ENCODE assay signal across 18 cellular contexts in genomic region chr2:229719926-229720652, GRCh38. TPM values are rescaled to one million over a fixed set of nuclear protein-coding genes. Genes with fewer than 3 reads are reported as not detected.
DNase-seq lines count a peak whose midpoint lies in the region; ATAC-seq, FAIRE-seq and TF ChIP-seq lines count a peak whose summit lies in the region.
"Had no signal": no experiment of that assay in that cellular context is flagged by ENCODE, and none has a peak within 500 bp of the region (broad histone marks: within the 10 kb centered on the region; RNA-seq: fewer than 3 reads in every experiment).

No MANE protein-coding gene starts in this region.

- no peak overlapping the region for H2AFZ ChIP-seq in K562 (ENCODE audit: low read depth, low read length)
- H2AFZ ChIP-seq: GM23338 had no signal

- TF ChIP-seq RAD21 in K562 (CRISPR knock-in tag; conservative IDR thresholded peaks at IDR 0.05 in 1 of 2, IDR thresholded peaks at IDR 0.05 in 1 of 2) = no peak

- intact Hi-C loops in K562 (cut with micrococcal nuclease) = loop anchor here (5.0 kb wide), 1 partner anchor 1828 kb away; no protein-coding TSS in a partner anchor
- intact Hi-C loops in right cardiac atrium (cut with DNase I) = loop anchor here in 2 of 4 donors (5.0 to 10.0 kb wide), 3 partner anchors 135 to 288 kb away; no protein-coding TSS in a partner anchor

- ATAC-seq in K562 = peak; percentile 70
- ATAC-seq in right cardiac atrium = no peak
- ATAC-seq: CD8-positive, alpha-beta T cell; GM23338 had no signal

- H3K36me3 ChIP-seq in K562 (ENCODE audit: control insufficient read depth, insufficient read depth, low read length) = no peaks in the 10 kb centered on the region
- H3K36me3 ChIP-seq: SJSA1 had no signal

- H3K27me3 ChIP-seq in K562 (ENCODE audit: control insufficient read depth in 2 of 2, insufficient read depth in 2 of 2, low read length in 2 of 2) (peaks cover 0 to 4% of the 10 kb centered on the region in 2 experiments; a peak in 1 of 5 replicates), right cardiac atrium (ENCODE audit: control insufficient read depth, insufficient read depth) (no peaks in the 10 kb centered on the region)

- BruUV-seq in K562 (replicated peaks; lab: Mats Ljungman, UMichigan) = no TSS peak

- H3K79me2 ChIP-seq in K562 (ENCODE audit: control insufficient read depth, insufficient read depth, low read length) = no peaks in the 10 kb centered on the region

- POLR2A ChIA-PET in K562 (lab: Yijun Ruan, JAX) = no interaction called here

- H3K4me2 ChIP-seq in K562 (ENCODE audit: insufficient read depth, low read length) = no peak overlapping the region; the same call in 1 of the 2 replicates
- H3K4me2 ChIP-seq: GM23338 had no signal

- CTCF ChIA-PET in K562 (lab: Yijun Ruan, JAX; ENCODE audit: low intra/inter-chr PET ratio) = no interaction called here

- no peak for TF ChIP-seq CTCF in K562 (IDR thresholded peaks at IDR 0.05 in 2 of 3, conservative IDR thresholded peaks at IDR 0.05 in 1 of 3; ENCODE audit: insufficient read depth in 2 of 3, low read depth in 1 of 3, low read length in 3 of 3)

- no peaks in the 10 kb centered on the region for H3K9me1 ChIP-seq in K562 (ENCODE audit: control insufficient read depth, insufficient read depth, low read length)

- WGBS in K562 (ENCODE audit: insufficient coverage, low coverage, missing lambda C conversion rate) = 0% methylated on average over 3 of the region's 3 CpGs
- WGBS in right cardiac atrium = 49% methylated on average over 3 of the region's 3 CpGs

- DNase-seq in EL (peak; percentile 10), NCI-H226 (peak; percentile 22), K562 (ENCODE audit: extremely low read depth in 1 of 4, low spot score in 3 of 4) (peak in 2 of 4 experiments; percentile 16 to 26), iris pigment epithelial cell (ENCODE audit: low read depth) (peak; percentile 48), epidermal melanocyte (ENCODE audit: insufficient read length, low spot score) (no peak), right cardiac atrium (no peak), NCI-H510A treated with DMSO at 0.1 percent for 48 hours (lab: John Stamatoyannopoulos, UW) (no peak)
- DNase-seq: CD8-positive, alpha-beta T cell; DND-41; HFFc6; Kasumi-1; MV-4-11; NCI-H1417 treated with DMSO at 0.1 percent for 48 hours; NCI-H2081; NCI-H69; NK-92 treated with Interleukin-12 subunit alpha and Interleukin-12 subunit beta, amount 100 ng/mL, for 24 hours had no signal

- TF ChIP-seq POLR2A in K562 (conservative IDR thresholded peaks at IDR 0.05) = no peak

- H3K4me3 ChIP-seq in K562 (no peak overlapping the region), right cardiac atrium (ENCODE audit: low read length) (no peak overlapping the region)
- H3K4me3 ChIP-seq: GM23338, SJSA1 had no signal

- in situ Hi-C loops in K562 (cut with MboI) = no loop called here

- H3K27ac ChIP-seq in K562 (ENCODE audit: extremely low read depth, low read depth, low read length) (no peak overlapping the region), right cardiac atrium (ENCODE audit: low read length) (no peak overlapping the region)
- H3K27ac ChIP-seq: SJSA1 had no signal

- no peak overlapping the region for H3K9ac ChIP-seq in K562 (ENCODE audit: insufficient read depth in 1 of 2, low read depth in 2 of 2, low read length in 2 of 2)

- no peak; the same call in 1 of the 2 replicates for TF ChIP-seq EP300 in K562 (IDR thresholded peaks at IDR 0.05; ENCODE audit: low read length)

- peak; percentile 69 for FAIRE-seq in K562 (lab: Jason Lieb, UNC)

- no peaks in the 10 kb centered on the region for H3K9me3 ChIP-seq in K562 (replicated peaks; ENCODE audit: control insufficient read depth, insufficient read depth, low read depth, low read length)
- no peaks in the 10 kb centered on the region for H3K9me3 ChIP-seq in right cardiac atrium (ENCODE audit: control insufficient read depth, low read length)
- H3K9me3 ChIP-seq: SJSA1 had no signal

- H4K20me1 ChIP-seq in K562 (replicated peaks; ENCODE audit: control insufficient read depth, insufficient read depth, low read length) = no peaks in the 10 kb centered on the region

- peaks cover 3 to 4% of the 10 kb centered on the region in 2 experiments; a peak in 3 of 5 replicates for H3K4me1 ChIP-seq in K562 (replicated peaks in 1 of 2; ENCODE audit: control insufficient read depth in 2 of 2, insufficient read depth in 2 of 2, low read length in 2 of 2)
- no peaks in the 10 kb centered on the region for H3K4me1 ChIP-seq in right cardiac atrium (ENCODE audit: control insufficient read depth, insufficient read depth, low read length)

TF ChIP-seq in K562, 482 proteins besides CTCF, POLR2A, EP300 and RAD21 (continues in another document):
- TF ChIP-seq ZNF780A (CRISPR knock-in tag; IDR thresholded peaks at IDR 0.05) (no peak), NUFIP1 (IDR thresholded peaks at IDR 0.05; ENCODE audit: partially characterized antibody) (no peak), ZNF12 (CRISPR knock-in tag; IDR thresholded peaks at IDR 0.05) (no peak), POLR2AphosphoS2 (IDR thresholded peaks at IDR 0.05; ENCODE audit: low read length) (no peak), ZBTB8A (IDR thresholded peaks at IDR 0.05; ENCODE audit: partially characterized antibody) (no peak), ZNF407 (IDR thresholded peaks at IDR 0.05; ENCODE audit: low read depth) (no peak)

RNA-seq across cellular contexts. Expression of gene DNER, which starts 5.7 kb away (rescaled TPM):
- not detected in 2 replicates for total RNA-seq in K562 (2011; cell fraction: chromatin; rRNA removed; ENCODE audit: low replicate concordance)
- total RNA-seq in K562 (2011; cell fraction: nucleolus; rRNA removed) = not detected in 2 replicates
- total RNA-seq in K562 (2011; cell fraction: nucleoplasm; rRNA removed) = not detected in 2 replicates
- not detected in 2 replicates for total RNA-seq in K562 (2014; rRNA removed)
- total RNA-seq in K562 (2014; rRNA removed; fragmentation: Illumina TruSeq; extraction: Trizol) = not detected in 2 replicates
- total RNA-seq in K562 (2015; rRNA removed; fragmentation: Illumina TruSeq; extraction: Trizol) = not detected in 2 replicates
- not detected in 2 replicates for total RNA-seq in K562 (2021)
- polyA plus RNA-seq in K562 (2011; rRNA removed) = not detected in 2 replicates
- polyA plus RNA-seq in K562 (2011; cell fraction: cytosol; rRNA removed) = not detected in 2 replicates
- not detected in 2 replicates for polyA plus RNA-seq in K562 (2011; cell fraction: nucleus; rRNA removed)
- not detected in 2 replicates for polyA plus RNA-seq in K562 (2012)
- polyA plus RNA-seq in K562 (2014; fragmentation: Illumina TruSeq; extraction: Trizol) = not detected in 2 replicates
- not detected for polyA plus RNA-seq in K562 (2014; fragmentation: Nextera tagmentation; extraction: Ambion mirVana)
- polyA plus RNA-seq in K562 (2014; rRNA removed) = not detected in 2 replicates
- not detected in 2 replicates for polyA minus RNA-seq in K562 (2011; rRNA and poly(A)+ RNA removed)
- not detected in 2 replicates for polyA minus RNA-seq in K562 (2011; cell fraction: cytosol; rRNA and poly(A)+ RNA removed)
- polyA minus RNA-seq in K562 (2011; cell fraction: nucleus; rRNA and poly(A)+ RNA removed) = not detected in 2 replicates
- total RNA-seq in right cardiac atrium = 10 to 100 TPM; 19.9 to 41.1 (median 32.8) TPM
- 13.6 TPM for polyA plus RNA-seq in right cardiac atrium
- total RNA-seq: CD8-positive, alpha-beta T cell had no signal

Comparison
In these comparisons a context has a peak if more than half of its experiments do, and no peak if none do; other contexts are left out.
1. DNase-seq: peak in EL (single experiment), NCI-H226 (single experiment) and iris pigment epithelial cell (single experiment); none in epidermal melanocyte (single experiment), right cardiac atrium (0 of 3) and NCI-H510A treated with DMSO at 0.1 percent for 48 hours (single experiment).
2. RNA of gene DNER, which starts 5.7 kb away (total RNA-seq): 19.9 to 41.1 TPM in right cardiac atrium; not detected in K562; every median in the first group is over 10 times any median in the second.